Comparison of ENCODE assay signal across 30 cellular contexts in genomic region chr10:11363497-11363896, GRCh38.
"Had no signal": no experiment of that assay in that cellular context is flagged by ENCODE, and none has a peak within 500 bp of the region (broad histone marks: within the 10 kb centered on the region; RNA-seq: fewer than 3 reads in every experiment).

No MANE protein-coding gene starts in this region.

- H3K4me3 ChIP-seq: adrenal gland, body of pancreas had no signal

- H3K27me3 ChIP-seq: adrenal gland, body of pancreas had no signal

- H3K4me1 ChIP-seq: adrenal gland, body of pancreas had no signal

- H3K27ac ChIP-seq: adrenal gland, body of pancreas, epithelial cell of prostate, WERI-Rb-1 had no signal

- H3K27ac Mint-ChIP-seq: activated B cell treated with CpG ODN at 0.5 μM for 24 hours; activated CD8-positive, alpha-beta T cell treated with anti-CD3 and anti-CD28 coated beads for 36 hours; activated naive CD4-positive, alpha-beta T cell treated with anti-CD3 and anti-CD28 coated beads for 36 hours; activated naive CD4-positive, alpha-beta T cell treated with anti-CD3 and anti-CD28 coated beads, Interleukin-2, amount 50 U/mL, for 24 hours; activated naive CD8-positive, alpha-beta T cell treated with anti-CD3 and anti-CD28 coated beads for 36 hours; activated naive CD8-positive, alpha-beta T cell treated with anti-CD3 and anti-CD28 coated beads, Interleukin-2, amount 50 U/mL, for 24 hours; activated T-helper 1 cell treated with anti-CD3 and anti-CD28 coated beads, Interleukin-12 subunit alpha, Interleukin-12 subunit beta, Interleukin-2, Interleukin-4 antibody, amounts not matched to agents 30 ng/mL and 10 ng/mL and 1 ng/mL, durations not matched to agents 14 hours and 24 hours and 36 hours; activated T-helper 2 cell treated with anti-CD3 and anti-CD28 coated beads, Interferon-gamma antibody, Interleukin-2, Interleukin-4, amounts not matched to agents 10 μg/mL and 5 μg/mL and 100 μg/mL, durations not matched to agents 14 hours and 24 hours and 36 hours; T-helper 17 cell; T-helper 2 cell treated with Interferon-gamma antibody and Interleukin-4, amounts not matched to agents 5 μg/mL and 100 μg/mL, for 36 hours had no signal

- H3K36me3 Mint-ChIP-seq: activated naive CD4-positive, alpha-beta T cell treated with anti-CD3 and anti-CD28 coated beads, Interleukin-2, amount 50 U/mL, for 24 hours; activated naive CD8-positive, alpha-beta T cell treated with anti-CD3 and anti-CD28 coated beads for 36 hours had no signal

- H3K9me3 Mint-ChIP-seq: activated CD8-positive, alpha-beta T cell treated with anti-CD3 and anti-CD28 coated beads for 36 hours; activated naive CD4-positive, alpha-beta T cell treated with anti-CD3 and anti-CD28 coated beads, Interleukin-2, amount 50 U/mL, for 24 hours; activated naive CD8-positive, alpha-beta T cell treated with anti-CD3 and anti-CD28 coated beads for 36 hours; activated T-helper 2 cell treated with anti-CD3 and anti-CD28 coated beads, Interferon-gamma antibody, Interleukin-2, Interleukin-4, amounts not matched to agents 10 μg/mL and 5 μg/mL and 100 μg/mL, durations not matched to agents 14 hours and 24 hours and 36 hours; effector memory CD8-positive, alpha-beta T cell; T-helper 2 cell treated with Interferon-gamma antibody and Interleukin-4, amounts not matched to agents 5 μg/mL and 100 μg/mL, for 36 hours had no signal

- H3K4me3 Mint-ChIP-seq: activated B cell treated with CpG ODN at 0.5 μM for 24 hours; activated CD8-positive, alpha-beta T cell treated with anti-CD3 and anti-CD28 coated beads for 36 hours; activated naive CD4-positive, alpha-beta T cell treated with anti-CD3 and anti-CD28 coated beads for 36 hours; activated naive CD4-positive, alpha-beta T cell treated with anti-CD3 and anti-CD28 coated beads, Interleukin-2, amount 50 U/mL, for 24 hours; activated naive CD8-positive, alpha-beta T cell treated with anti-CD3 and anti-CD28 coated beads for 36 hours; activated naive CD8-positive, alpha-beta T cell treated with anti-CD3 and anti-CD28 coated beads, Interleukin-2, amount 50 U/mL, for 24 hours; activated T-helper 1 cell treated with anti-CD3 and anti-CD28 coated beads, Interleukin-12 subunit alpha, Interleukin-12 subunit beta, Interleukin-2, Interleukin-4 antibody, amounts not matched to agents 30 ng/mL and 10 ng/mL and 1 ng/mL, durations not matched to agents 14 hours and 24 hours and 36 hours; effector memory CD8-positive, alpha-beta T cell; T-helper 17 cell; T-helper 2 cell treated with Interferon-gamma antibody and Interleukin-4, amounts not matched to agents 5 μg/mL and 100 μg/mL, for 36 hours had no signal

- DNase-seq: activated B cell treated with CpG ODN at 0.5 μM for 24 hours; activated CD4-positive, alpha-beta T cell treated with anti-CD3 and anti-CD28 coated beads for 48 hours; activated CD4-positive, alpha-beta T cell treated with anti-CD3 and anti-CD28 coated beads, Interleukin-2, amount 50 U/mL, for 1 hour; activated CD4-positive, alpha-beta T cell treated with anti-CD3 and anti-CD28 coated beads, Interleukin-2, amount 50 U/mL, for 48 hours; activated CD8-positive, alpha-beta memory T cell treated with anti-CD3 and anti-CD28 coated beads for 24 hours; activated CD8-positive, alpha-beta T cell treated with anti-CD3 and anti-CD28 coated beads for 36 hours; activated effector memory CD4-positive, alpha-beta T cell treated with anti-CD3 and anti-CD28 coated beads, Interleukin-2, amount 50 U/mL, for 16 hours; activated naive CD4-positive, alpha-beta T cell treated with anti-CD3 and anti-CD28 coated beads for 36 hours; activated naive CD8-positive, alpha-beta T cell treated with anti-CD3 and anti-CD28 coated beads for 36 hours; activated naive CD8-positive, alpha-beta T cell treated with anti-CD3 and anti-CD28 coated beads, Interleukin-2, amount 50 U/mL, for 24 hours; activated T-cell treated with anti-CD3 and anti-CD28 coated beads, Interleukin-2, amount 50 U/mL, for 48 hours; adrenal gland; amygdala; aorta; body of pancreas; caudate nucleus; cortex of kidney; dermis blood vessel endothelial cell; effector CD4-positive, alpha-beta T cell; effector memory CD8-positive, alpha-beta T cell; foreskin fibroblast; T-helper 1 cell; T-helper 17 cell; T1000; WERI-Rb-1 had no signal

- ATAC-seq: activated CD8-positive, alpha-beta T cell treated with anti-CD3 and anti-CD28 coated beads for 36 hours; activated naive CD8-positive, alpha-beta T cell treated with anti-CD3 and anti-CD28 coated beads, Interleukin-2, amount 50 U/mL, for 24 hours; body of pancreas; effector memory CD8-positive, alpha-beta T cell; T-helper 17 cell had no signal

- H3K27me3 Mint-ChIP-seq: activated B cell treated with CpG ODN at 0.5 μM for 24 hours; activated CD8-positive, alpha-beta T cell treated with anti-CD3 and anti-CD28 coated beads for 36 hours; activated naive CD4-positive, alpha-beta T cell treated with anti-CD3 and anti-CD28 coated beads, Interleukin-2, amount 50 U/mL, for 24 hours; activated naive CD8-positive, alpha-beta T cell treated with anti-CD3 and anti-CD28 coated beads for 36 hours; activated naive CD8-positive, alpha-beta T cell treated with anti-CD3 and anti-CD28 coated beads, Interleukin-2, amount 50 U/mL, for 24 hours; effector memory CD8-positive, alpha-beta T cell; T-helper 17 cell had no signal

- H3K9me3 ChIP-seq: adrenal gland, body of pancreas had no signal

- H3K36me3 ChIP-seq: adrenal gland, WERI-Rb-1 had no signal
